Comparison of ENCODE assay signal across 8 cellular contexts in genomic region chr5:59767753-59768159, GRCh38.
DNase-seq lines count a peak whose midpoint lies in the region; ATAC-seq and TF ChIP-seq lines count a peak whose summit lies in the region.

No MANE protein-coding gene starts in this region.

- peaks cover 33% of the 10 kb centered on the region for H3K27me3 Mint-ChIP-seq in activated naive CD4-positive, alpha-beta T cell treated with anti-CD3 and anti-CD28 coated beads, Interleukin-2, amount 10 ng/mL, durations not matched to agents 7 days and 5 days

- no peaks in the 10 kb centered on the region for H3K36me3 ChIP-seq in mesendoderm (ENCODE audit: control insufficient read depth, insufficient read depth, low read length)
- no peaks in the 10 kb centered on the region for H3K36me3 ChIP-seq in transverse colon

- no peak overlapping the region for H3K27ac ChIP-seq in mesendoderm (ENCODE audit: low read depth, low read length)
- H3K27ac ChIP-seq in transverse colon, result peak overlapping the region; percentile 79 to 88 (median 84)

- ATAC-seq in GM18861 (IDR thresholded peaks at IDR 0.05; ENCODE audit: unreplicated experiment), result no peak

- peak overlapping the region; percentile 77 for H3K4me3 ChIP-seq in choroid plexus epithelial cell (ENCODE audit: low read depth, low read length)
- H3K4me3 ChIP-seq in mesendoderm (ENCODE audit: low read length), result no peak overlapping the region
- H3K4me3 ChIP-seq in transverse colon, result peak overlapping the region; percentile 45 to 59 (median 54)

- no peak overlapping the region for H4K5ac ChIP-seq in mesendoderm (ENCODE audit: low read length)

- no peak overlapping the region for H3K27ac Mint-ChIP-seq in activated naive CD4-positive, alpha-beta T cell treated with anti-CD3 and anti-CD28 coated beads, Interleukin-2, amount 10 ng/mL, durations not matched to agents 7 days and 5 days

- DNase-seq in activated naive CD4-positive, alpha-beta T cell treated with anti-CD3 and anti-CD28 coated beads, Interleukin-2, amount 10 ng/mL, durations not matched to agents 7 days and 5 days, result no peak
- DNase-seq in activated naive CD4-positive, alpha-beta T cell (lab: John Stamatoyannopoulos, UW), result no peak
- DNase-seq in choroid plexus epithelial cell (ENCODE audit: low read depth), result no peak
- no peak for DNase-seq in mesendoderm
- no peak for DNase-seq in transverse colon
- DNase-seq in NCI-H526 treated with DMSO at 0.1 percent for 48 hours (lab: John Stamatoyannopoulos, UW), result no peak
- no peak for DNase-seq in stimulated activated naive CD4-positive, alpha-beta T cell (lab: John Stamatoyannopoulos, UW)

- H2BK5ac ChIP-seq in mesendoderm (ENCODE audit: low read length), result no peak overlapping the region

- no peaks in the 10 kb centered on the region for H3K9me3 ChIP-seq in transverse colon

- H2BK120ac ChIP-seq in mesendoderm (ENCODE audit: low read depth, low read length), result no peak overlapping the region

- H3K4me1 ChIP-seq in mesendoderm (ENCODE audit: control insufficient read depth, low read depth, low read length), result peaks cover 3% of the 10 kb centered on the region
- peaks cover 0 to 18% (median 4%) of the 10 kb centered on the region in 4 donors for H3K4me1 ChIP-seq in transverse colon

- peak overlapping the region; percentile 80 for H3K56ac ChIP-seq in mesendoderm (ENCODE audit: low read length)

- H2AK5ac ChIP-seq in mesendoderm (ENCODE audit: low read length), result no peak overlapping the region

- CTCF ChIA-PET in activated naive CD4-positive, alpha-beta T cell treated with anti-CD3 and anti-CD28 coated beads, Interleukin-2, amount 10 ng/mL, durations not matched to agents 7 days and 5 days (lab: Charles Lee), result no interaction called here

- in situ Hi-C loops in transverse colon (cut with MboI; ENCODE audit: low pct_ligation_motif_present in 1 of 4, low pct_unique_long_range_greater_than_20kb in 1 of 4, low sequenced_read_pairs in 3 of 4), result no loop called here

- H3K4me1 Mint-ChIP-seq in activated naive CD4-positive, alpha-beta T cell treated with anti-CD3 and anti-CD28 coated beads, Interleukin-2, amount 10 ng/mL, durations not matched to agents 7 days and 5 days, result peaks cover 3% of the 10 kb centered on the region

- H4K8ac ChIP-seq in mesendoderm (ENCODE audit: low read depth, low read length), result no peak overlapping the region

- H3K4me2 ChIP-seq in mesendoderm (ENCODE audit: low read length), result peak overlapping the region; percentile 83

- no CpG with 5 or more reads among the region's 4 CpGs for WGBS in mesendoderm (ENCODE audit: extremely low coverage, insufficient coverage, low lambda C conversion rate)
- WGBS in transverse colon (ENCODE audit: low coverage in 1 of 2), 2 donors, result 18 to 23% methylated on average over 3 to 4 of the region's 4 CpGs

- H3K4ac ChIP-seq in mesendoderm (ENCODE audit: low read depth, low read length), result no peak overlapping the region

- no peaks in the 10 kb centered on the region for H3K79me1 ChIP-seq in mesendoderm (ENCODE audit: low read length)

- no peak for TF ChIP-seq POLR2A in transverse colon (IDR thresholded peaks at IDR 0.05)

- H3K27me3 ChIP-seq in mesendoderm (ENCODE audit: insufficient read depth, low read length, poor library complexity) (no peaks in the 10 kb centered on the region), transverse colon (no peaks in the 10 kb centered on the region)

- no peak overlapping the region for H3K18ac ChIP-seq in mesendoderm (ENCODE audit: low read length)

- H3K9ac ChIP-seq in mesendoderm (ENCODE audit: low read length), result no peak overlapping the region

- H3K23ac ChIP-seq in mesendoderm (ENCODE audit: low read length), result no peak overlapping the region

- intact Hi-C loops in transverse colon (cut with DNase I; ENCODE audit: low total_unique reads), result no loop called here

- peak overlapping the region; percentile 56 for H3K4me3 Mint-ChIP-seq in activated naive CD4-positive, alpha-beta T cell treated with anti-CD3 and anti-CD28 coated beads, Interleukin-2, amount 10 ng/mL, durations not matched to agents 7 days and 5 days

- TF ChIP-seq EP300 in transverse colon (IDR thresholded peaks at IDR 0.05; ENCODE audit: low read depth), result no peak

- H3K36me3 Mint-ChIP-seq in activated naive CD4-positive, alpha-beta T cell treated with anti-CD3 and anti-CD28 coated beads, Interleukin-2, amount 10 ng/mL, durations not matched to agents 7 days and 5 days, result no peaks in the 10 kb centered on the region

- H3K9me3 Mint-ChIP-seq in activated naive CD4-positive, alpha-beta T cell treated with anti-CD3 and anti-CD28 coated beads, Interleukin-2, amount 10 ng/mL, durations not matched to agents 7 days and 5 days, result no peaks in the 10 kb centered on the region

- H3K79me2 ChIP-seq in mesendoderm (ENCODE audit: control insufficient read depth, insufficient read depth, low read length), result no peaks in the 10 kb centered on the region

- H2BK15ac ChIP-seq in mesendoderm (replicated peaks; ENCODE audit: low read depth), result no peak overlapping the region

- TF ChIP-seq CTCF in choroid plexus epithelial cell (conservative IDR thresholded peaks at IDR 0.05; ENCODE audit: low read depth, low read length), result no peak
- TF ChIP-seq CTCF in transverse colon (IDR thresholded peaks at IDR 0.05), result no peak
